ENCODE assay signal across 8 cellular contexts in genomic region chrX:69387559-69388487, GRCh38.
DNase-seq lines count a peak whose midpoint lies in the region; ATAC-seq and TF ChIP-seq lines count a peak whose summit lies in the region.

No MANE protein-coding gene starts in this region.

- no peak overlapping the region for H3K4me3 ChIP-seq in aorta (ENCODE audit: low read length in 2 of 2)

- no peak overlapping the region for H3K27ac ChIP-seq in aorta (ENCODE audit: low read depth in 1 of 2, low read length in 2 of 2)

- H3K9me3 Mint-ChIP-seq in nephron, result peaks cover 9% of the 10 kb centered on the region

- no peaks in the 10 kb centered on the region for H3K9me3 ChIP-seq in aorta (ENCODE audit: control insufficient read depth, low read length)

- DNase-seq in CD1c-positive myeloid dendritic cell (ENCODE audit: extremely low spot score) (peak; percentile 1), GM19238 (ENCODE audit: insufficient read length, low spot score) (peak; percentile 56), NCI-H1105 treated with DMSO at 0.1 percent for 48 hours (lab: John Stamatoyannopoulos, UW) (peak; percentile 16), fibroblast of gingiva (ENCODE audit: low read depth) (peak; percentile 7), aorta (peak in 1 of 2 donors; percentile 77)
- peak; percentile 26 for DNase-seq in activated CD4-positive, alpha-beta T cell treated with anti-CD3 and anti-CD28 coated beads, Interleukin-2, amount 50 U/mL, for 1 hour

- H3K27me3 Mint-ChIP-seq in nephron (ENCODE audit: low read depth), result no peaks in the 10 kb centered on the region

- no peaks in the 10 kb centered on the region for H3K36me3 Mint-ChIP-seq in nephron (ENCODE audit: low read depth)

- H3K27ac Mint-ChIP-seq in nephron, result peak overlapping the region; percentile 36 to 69 (median 41)

- H3K4me1 ChIP-seq in aorta (ENCODE audit: control insufficient read depth in 1 of 2, insufficient read depth in 2 of 2, low read length in 2 of 2), result no peaks in the 10 kb centered on the region

- no peaks in the 10 kb centered on the region for H3K27me3 ChIP-seq in aorta (ENCODE audit: control insufficient read depth in 1 of 2, insufficient read depth in 2 of 2, low read length in 1 of 2)

- H3K4me1 Mint-ChIP-seq in nephron, result peaks cover 48% of the 10 kb centered on the region

- ATAC-seq in aorta (ENCODE audit: low FRiP score) (peak; percentile 68), HG03175 (IDR thresholded peaks at IDR 0.05; ENCODE audit: unreplicated experiment) (no peak)

- intact Hi-C loops in aorta (cut with DNase I), result loop anchor here (5.0 to 10.0 kb wide), 3 partner anchors 101 to 566 kb away; no protein-coding TSS in a partner anchor

- no peaks in the 10 kb centered on the region for H3K36me3 ChIP-seq in aorta (ENCODE audit: control insufficient read depth in 1 of 2, insufficient read depth in 2 of 2, low read length in 1 of 2)

- WGBS in aorta, 2 donors, result 8 to 17% methylated on average over 13 of the region's 13 CpGs

- TF ChIP-seq CTCF in nephron (IDR thresholded peaks at IDR 0.05; ENCODE audit: unreplicated experiment in 3 of 3), result peak; percentile 79 to 82 (median 79)

- H3K4me3 Mint-ChIP-seq in nephron, result no peak overlapping the region
